14 cellular contexts compared by ENCODE assay signal in the genomic region with DNA sequence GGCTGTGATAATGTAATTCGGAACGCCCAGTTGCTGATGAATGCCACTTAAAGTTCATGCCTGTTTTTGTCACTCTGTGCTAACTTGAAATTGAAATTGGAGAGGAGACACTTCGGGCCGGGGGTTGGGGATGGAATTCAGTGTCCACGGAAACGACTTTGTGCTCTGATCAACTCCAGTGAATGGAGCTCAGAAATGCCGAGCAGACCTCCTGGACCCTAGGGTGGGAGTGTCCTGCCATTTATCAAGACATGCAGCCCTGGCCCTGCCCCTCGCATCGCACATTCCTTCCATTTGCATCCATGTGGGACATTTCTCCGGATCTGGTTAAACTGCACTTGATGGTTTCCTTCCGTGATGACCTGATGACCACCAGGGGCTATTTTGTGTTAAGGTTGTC.
A peak's percentile ranks its signal among the peaks of the same experiment; 100 is the strongest.
DNase-seq lines count a peak whose midpoint lies in the region; ATAC-seq and TF ChIP-seq lines count a peak whose summit lies in the region.
"Had no signal": no experiment of that assay in that cellular context is flagged by ENCODE, and none has a peak within 500 bp of the region (broad histone marks: within the 10 kb centered on the region; RNA-seq: fewer than 3 reads in every experiment).

No MANE protein-coding gene starts in this region.

- peak; percentile 11 for DNase-seq in right atrium auricular region (ENCODE audit: low spot score)
- DNase-seq in left cardiac atrium, result no peak
- DNase-seq in left kidney (ENCODE audit: low read depth, low spot score), result peak; percentile 74
- DNase-seq in neural crest cell (ENCODE audit: low read depth, low spot score), result no peak
- no peak for DNase-seq in NCI-H2081 (lab: John Stamatoyannopoulos, UW)
- no peak for DNase-seq in GM13977 (ENCODE audit: low spot score)
- no peak for DNase-seq in H4 (ENCODE audit: low spot score)
- DNase-seq: ACHN; Calu3; CD4-positive, CD25-positive, alpha-beta regulatory T cell; DMS 273 treated with DMSO at 0.1 percent for 48 hours; IMR-90 had no signal

- H3K9me3 ChIP-seq in right atrium auricular region, result no peaks in the 10 kb centered on the region

- intact Hi-C loops in left cardiac atrium (cut with DNase I), result no loop called here

- ATAC-seq in left cardiac atrium, result no peak
- ATAC-seq: HCT116 had no signal

- peaks cover 13% of the 10 kb centered on the region for H3K27me3 Mint-ChIP-seq in neural crest cell (ENCODE audit: low read depth)

- no peaks in the 10 kb centered on the region for H3K4me1 ChIP-seq in right atrium auricular region

- no peak overlapping the region for H3K4me3 ChIP-seq in right atrium auricular region
- H3K4me3 ChIP-seq: BLaER1 treated with 17β-estradiol and CSF1 and Interleukin-3, amounts not matched to agents 10 nM and 100 nM had no signal

- H3K9me3 Mint-ChIP-seq in neural crest cell, result peaks cover 4% of the 10 kb centered on the region

- H3K36me3 ChIP-seq in right atrium auricular region, result no peaks in the 10 kb centered on the region
- H3K36me3 ChIP-seq: BLaER1 treated with 17β-estradiol and CSF1 and Interleukin-3, amounts not matched to agents 10 nM and 100 nM had no signal

- no peaks in the 10 kb centered on the region for H3K27me3 ChIP-seq in right atrium auricular region
- H3K27me3 ChIP-seq: BLaER1 treated with 17β-estradiol and CSF1 and Interleukin-3, amounts not matched to agents 10 nM and 100 nM had no signal

- no peaks in the 10 kb centered on the region for H3K36me3 Mint-ChIP-seq in neural crest cell (ENCODE audit: low read depth)

- peaks cover 9% of the 10 kb centered on the region for H3K4me1 Mint-ChIP-seq in neural crest cell
- H3K4me1 Mint-ChIP-seq: CD4-positive, CD25-positive, alpha-beta regulatory T cell had no signal

- H3K27ac ChIP-seq in right atrium auricular region, result no peak overlapping the region
- H3K27ac ChIP-seq: BLaER1 treated with 17β-estradiol and CSF1 and Interleukin-3, amounts not matched to agents 10 nM and 100 nM had no signal

- in situ Hi-C loops in GM13977 (cut with MboI; ENCODE audit: low pct_unique_long_range_greater_than_20kb, low sequenced_read_pairs, unreplicated experiment), result no loop called here

- H3K4me3 Mint-ChIP-seq in neural crest cell, result peak overlapping the region; percentile 4
- H3K4me3 Mint-ChIP-seq: CD4-positive, CD25-positive, alpha-beta regulatory T cell had no signal

- TF ChIP-seq CTCF in right atrium auricular region (IDR thresholded peaks at IDR 0.05) (no peak), neural crest cell (conservative IDR thresholded peaks at IDR 0.05) (no peak), GM13977 (IDR thresholded peaks at IDR 0.05; ENCODE audit: extremely low read depth, insufficient read depth, missing control alignments) (no peak)

- no peak overlapping the region for H3K27ac Mint-ChIP-seq in neural crest cell (ENCODE audit: unreplicated experiment)
- H3K27ac Mint-ChIP-seq: CD4-positive, CD25-positive, alpha-beta regulatory T cell had no signal

Comparison
In these comparisons a context has a peak if more than half of its experiments do, and no peak if none do; other contexts are left out.
1. DNase-seq: peak in right atrium auricular region (single experiment) and left kidney (single experiment); none in left cardiac atrium (single experiment), neural crest cell (single experiment), NCI-H2081 (0 of 2), GM13977 (single experiment) and H4 (single experiment).